In genomic region chrX:153226344-153227190, GRCh38 we compare ENCODE assay signal across 9 cellular contexts. TPM values are rescaled to one million over a fixed set of nuclear protein-coding genes. Genes with fewer than 3 reads are reported as not detected.
DNase-seq lines count a peak whose midpoint lies in the region; ATAC-seq and TF ChIP-seq lines count a peak whose summit lies in the region.
"Had no signal": no experiment of that assay in that cellular context is flagged by ENCODE, and none has a peak within 500 bp of the region (broad histone marks: within the 10 kb centered on the region; RNA-seq: fewer than 3 reads in every experiment).

No MANE protein-coding gene starts in this region.

- DNase-seq in NCI-H2196 treated with DMSO at 0.1 percent for 48 hours (lab: John Stamatoyannopoulos, UW; ENCODE audit: unreplicated experiment) (peak; percentile 2), NCI-H2196 (lab: John Stamatoyannopoulos, UW; ENCODE audit: unreplicated experiment) (no peak), NT2/D1 (ENCODE audit: low read depth, low spot score) (peak; percentile 81), fibroblast of villous mesenchyme (ENCODE audit: low read depth) (peak; percentile 57), skeletal muscle cell (ENCODE audit: low read depth) (peak; percentile 43), NCI-H1417 treated with DMSO at 0.1 percent for 48 hours (lab: John Stamatoyannopoulos, UW) (no peak), ureter (ENCODE audit: low spot score) (no peak)

- no peaks in the 10 kb centered on the region for H3K4me1 ChIP-seq in NT2/D1 (ENCODE audit: insufficient read depth, insufficient read length)
- H3K4me1 ChIP-seq: SJSA1 had no signal

- no peaks in the 10 kb centered on the region for H3K9me3 ChIP-seq in NT2/D1 (ENCODE audit: insufficient read depth, low read length)
- H3K9me3 ChIP-seq: SJSA1 had no signal

- no peaks in the 10 kb centered on the region for H3K27me3 ChIP-seq in NT2/D1 (ENCODE audit: insufficient read depth, insufficient read length)
- H3K27me3 ChIP-seq: SJSA1 had no signal

- no peaks in the 10 kb centered on the region for H3K36me3 ChIP-seq in NT2/D1 (ENCODE audit: insufficient read depth, insufficient read length, low read length)
- H3K36me3 ChIP-seq: SJSA1 had no signal

- no peak for TF ChIP-seq CTCF in fibroblast of villous mesenchyme (IDR thresholded peaks at IDR 0.05; ENCODE audit: insufficient read depth, low read depth, low read length)

- no peak for ATAC-seq in HG02973 (IDR thresholded peaks at IDR 0.05; ENCODE audit: unreplicated experiment)

- H3K9ac ChIP-seq in NT2/D1 (ENCODE audit: insufficient read length, low read depth) = no peak overlapping the region

- H3K4me3 ChIP-seq in NT2/D1 (ENCODE audit: insufficient read length, low read depth) = no peak overlapping the region
- H3K4me3 ChIP-seq in fibroblast of villous mesenchyme (ENCODE audit: low read depth, low read length) = no peak overlapping the region
- no peak overlapping the region for H3K4me3 ChIP-seq in skeletal muscle cell (ENCODE audit: low read depth, low read length)
- H3K4me3 ChIP-seq: SJSA1 had no signal

RNA-seq across cellular contexts. Expression of gene MAGEA1, which starts 47.5 kb away (rescaled TPM):
- not detected in 2 replicates for total RNA-seq in fibroblast of villous mesenchyme
- total RNA-seq in ureter = not detected
- total RNA-seq: SJSA1 had no signal

Comparison
In these comparisons a context has a peak if more than half of its experiments do, and no peak if none do; other contexts are left out.
1. DNase-seq: peak in NCI-H2196 treated with DMSO at 0.1 percent for 48 hours (single experiment), NT2/D1 (single experiment), fibroblast of villous mesenchyme (single experiment) and skeletal muscle cell (single experiment); none in NCI-H2196 (single experiment), NCI-H1417 treated with DMSO at 0.1 percent for 48 hours (single experiment) and ureter (single experiment).